ENCODE assay signal across 17 cellular contexts in genomic region chr6:125816828-125817280, GRCh38. TPM values are rescaled to one million over a fixed set of nuclear protein-coding genes. Genes with fewer than 3 reads are reported as not detected.
DNase-seq lines count a peak whose midpoint lies in the region; ATAC-seq and TF ChIP-seq lines count a peak whose summit lies in the region.
"Had no signal": no experiment of that assay in that cellular context is flagged by ENCODE, and none has a peak within 500 bp of the region (broad histone marks: within the 10 kb centered on the region; RNA-seq: fewer than 3 reads in every experiment).

No MANE protein-coding gene starts in this region.

- H4K20me1 ChIP-seq in hepatocyte (ENCODE audit: insufficient read depth, poor library complexity, severe bottlenecking) (no peaks in the 10 kb centered on the region), PC-3 (ENCODE audit: low read length) (no peaks in the 10 kb centered on the region)

- H3F3A ChIP-seq in PC-3 (ENCODE audit: low read length, unreplicated experiment) = no peaks in the 10 kb centered on the region

- H3K4me1 ChIP-seq in hepatocyte (ENCODE audit: insufficient read depth) (peaks cover 21% of the 10 kb centered on the region), PC-3 (ENCODE audit: insufficient read depth, low read length) (peaks cover 16% of the 10 kb centered on the region)

- H2AFZ ChIP-seq in hepatocyte = no peak overlapping the region
- H2AFZ ChIP-seq in PC-3 (ENCODE audit: low read length) = no peak overlapping the region

- TF ChIP-seq CTCF in GM12864 (IDR thresholded peaks at IDR 0.05; ENCODE audit: low read depth, low read length, missing control alignments) (no peak), hepatocyte (IDR thresholded peaks at IDR 0.05; ENCODE audit: poor library complexity) (no peak), PC-3 (conservative IDR thresholded peaks at IDR 0.05; ENCODE audit: low read depth, low read length) (no peak)

- intact Hi-C loops in activated CD4-positive, alpha-beta T cell treated with anti-CD3 and anti-CD28 coated beads for 36 hours (cut with DNase I, micrococcal nuclease) = no loop called here
- intact Hi-C loops in PC-3 (cut with micrococcal nuclease) = no loop called here

- no peak overlapping the region for H3K9ac ChIP-seq in PC-3 (ENCODE audit: low read length)
- H3K9ac ChIP-seq: BLaER1 treated with 17β-estradiol and CSF1 and Interleukin-3, amounts not matched to agents 10 nM and 100 nM had no signal

- H3K36me3 Mint-ChIP-seq in activated CD4-positive, alpha-beta T cell treated with anti-CD3 and anti-CD28 coated beads for 36 hours (ENCODE audit: low read depth) = peaks cover 49% of the 10 kb centered on the region
- peaks cover 4 to 53% (median 31%) of the 10 kb centered on the region in 3 donors for H3K36me3 Mint-ChIP-seq in naive thymus-derived CD8-positive, alpha-beta T cell

- peak; percentile 59 for ATAC-seq in activated CD4-positive, alpha-beta T cell treated with anti-CD3 and anti-CD28 coated beads for 36 hours
- ATAC-seq in naive thymus-derived CD8-positive, alpha-beta T cell = no peak
- no peak for ATAC-seq in HG02970 (IDR thresholded peaks at IDR 0.05; ENCODE audit: low FRiP score, unreplicated experiment)
- ATAC-seq in PC-3 = no peak

- H3K9me2 ChIP-seq in hepatocyte (replicated peaks; ENCODE audit: insufficient read depth) = no peaks in the 10 kb centered on the region
- no peaks in the 10 kb centered on the region for H3K9me2 ChIP-seq in PC-3 (replicated peaks; ENCODE audit: low read length)

- H3K27ac ChIP-seq in hepatocyte (peak overlapping the region; percentile 86), PC-3 (ENCODE audit: low read length) (no peak overlapping the region)
- H3K27ac ChIP-seq: 22Rv1; BLaER1 treated with 17β-estradiol and CSF1 and Interleukin-3, amounts not matched to agents 10 nM and 100 nM had no signal

- no peaks in the 10 kb centered on the region for H3K9me3 ChIP-seq in hepatocyte (ENCODE audit: low read depth)
- H3K9me3 ChIP-seq in PC-3 (ENCODE audit: low read length) = no peaks in the 10 kb centered on the region
- H3K9me3 ChIP-seq: BLaER1 treated with 17β-estradiol and CSF1 and Interleukin-3, amounts not matched to agents 10 nM and 100 nM had no signal

- H3K79me2 ChIP-seq in hepatocyte (peaks cover 30% of the 10 kb centered on the region), PC-3 (ENCODE audit: low read length) (no peaks in the 10 kb centered on the region)

- no peaks in the 10 kb centered on the region for H3K27me3 Mint-ChIP-seq in activated CD4-positive, alpha-beta T cell treated with anti-CD3 and anti-CD28 coated beads for 36 hours
- no peaks in the 10 kb centered on the region for H3K27me3 Mint-ChIP-seq in naive thymus-derived CD8-positive, alpha-beta T cell

- H3K4me2 ChIP-seq in hepatocyte (peak overlapping the region; percentile 58), PC-3 (ENCODE audit: low read length) (no peak overlapping the region)

- H3K27ac Mint-ChIP-seq in activated CD4-positive, alpha-beta T cell treated with anti-CD3 and anti-CD28 coated beads for 36 hours = no peak overlapping the region
- peak overlapping the region in 1 of 10 donors; percentile 25 for H3K27ac Mint-ChIP-seq in naive thymus-derived CD8-positive, alpha-beta T cell
- H3K27ac Mint-ChIP-seq: H9 had no signal

- H3K4me3 Mint-ChIP-seq in activated CD4-positive, alpha-beta T cell treated with anti-CD3 and anti-CD28 coated beads for 36 hours = no peak overlapping the region
- H3K4me3 Mint-ChIP-seq in naive thymus-derived CD8-positive, alpha-beta T cell = no peak overlapping the region
- H3K4me3 Mint-ChIP-seq: H9 had no signal

- no peaks in the 10 kb centered on the region for H3K27me3 ChIP-seq in hepatocyte
- no peaks in the 10 kb centered on the region for H3K27me3 ChIP-seq in PC-3 (ENCODE audit: low read length)
- H3K27me3 ChIP-seq: BLaER1 treated with 17β-estradiol and CSF1 and Interleukin-3, amounts not matched to agents 10 nM and 100 nM had no signal

- no peaks in the 10 kb centered on the region for H3K9me3 Mint-ChIP-seq in activated CD4-positive, alpha-beta T cell treated with anti-CD3 and anti-CD28 coated beads for 36 hours (ENCODE audit: low read depth)
- H3K9me3 Mint-ChIP-seq in naive thymus-derived CD8-positive, alpha-beta T cell = no peaks in the 10 kb centered on the region
- H3K9me3 Mint-ChIP-seq: H9 had no signal

- CTCF ChIA-PET in activated CD4-positive, alpha-beta T cell treated with anti-CD3 and anti-CD28 coated beads for 36 hours (lab: Charles Lee) = interaction anchor here (1.2 to 1.3 kb wide), 2 partner anchors 9 to 12 kb away, joined by 3 to 4 read pairs; no protein-coding TSS in a partner anchor
- CTCF ChIA-PET in PC-3 (lab: Charles Lee) = no interaction called here

- H3K36me3 ChIP-seq in hepatocyte (replicated peaks; ENCODE audit: insufficient read depth, low read depth) = no peaks in the 10 kb centered on the region
- H3K36me3 ChIP-seq in PC-3 (ENCODE audit: low read depth, low read length) = no peaks in the 10 kb centered on the region

- 72% methylated on average over 1 of the region's 1 CpG for WGBS in hepatocyte (ENCODE audit: low lambda C conversion rate, missing lambda C conversion rate)

- POLR2A ChIA-PET in activated CD4-positive, alpha-beta T cell treated with anti-CD3 and anti-CD28 coated beads for 36 hours (lab: Charles Lee) = interaction anchor here (0.6 to 0.8 kb wide), 2 partner anchors 22 to 26 kb away, joined by 3 to 4 read pairs; partner anchors contain the start of gene NCOA7
- POLR2A ChIA-PET in naive thymus-derived CD8-positive, alpha-beta T cell (lab: Charles Lee) = no interaction called here
- POLR2A ChIA-PET in PC-3 (lab: Charles Lee; ENCODE audit: unreplicated experiment) = no interaction called here

- BruUV-seq in PC-3 (replicated peaks; lab: Mats Ljungman, UMichigan) = no TSS peak

- peaks cover 64% of the 10 kb centered on the region for H3K4me1 Mint-ChIP-seq in activated CD4-positive, alpha-beta T cell treated with anti-CD3 and anti-CD28 coated beads for 36 hours
- H3K4me1 Mint-ChIP-seq in naive thymus-derived CD8-positive, alpha-beta T cell = peaks cover 22 to 67% (median 47%) of the 10 kb centered on the region in 4 donors

- peak overlapping the region; percentile 23; the same call in 1 of the 2 replicates for H3K4me3 ChIP-seq in GM12864 (ENCODE audit: low read depth, low read length)
- no peak overlapping the region for H3K4me3 ChIP-seq in hepatocyte
- H3K4me3 ChIP-seq in PC-3 (ENCODE audit: low read length) = no peak overlapping the region
- H3K4me3 ChIP-seq: BLaER1 treated with 17β-estradiol and CSF1 and Interleukin-3, amounts not matched to agents 10 nM and 100 nM had no signal

- no peak for DNase-seq in activated CD4-positive, alpha-beta T cell treated with anti-CD3 and anti-CD28 coated beads for 36 hours
- DNase-seq in activated CD4-positive, alpha-beta T cell treated with anti-CD3 and anti-CD28 coated beads, Interleukin-2, amount 50 U/mL, for 48 hours = no peak
- DNase-seq in GM12864 (ENCODE audit: low read depth) (no peak), NCI-H69 (lab: John Stamatoyannopoulos, UW) (peak; percentile 22), hepatocyte (ENCODE audit: low spot score) (no peak), PC-3 (no peak)
- DNase-seq in naive thymus-derived CD8-positive, alpha-beta T cell = no peak
- DNase-seq: H9, NCI-H1417, NCI-H1930, NCI-H2171, NCI-H446 treated with DMSO at 0.1 percent for 48 hours, NCI-H82, SIG-M5 had no signal

RNA-seq across cellular contexts. Expression of gene NCOA7, which starts 26.1 kb away (rescaled TPM):
- total RNA-seq in activated CD4-positive, alpha-beta T cell treated with anti-CD3 and anti-CD28 coated beads for 36 hours = 10 to 100 TPM; 54.3 to 67.4 TPM
- 34.1 and 42.0 TPM in 2 replicates for total RNA-seq in hepatocyte
- 17.3 and 22.6 TPM in 2 replicates for polyA plus RNA-seq in hepatocyte
- total RNA-seq in naive thymus-derived CD8-positive, alpha-beta T cell = 10 to 100 TPM; 44.4 to 48.0 TPM
- polyA plus RNA-seq in naive thymus-derived CD8-positive, alpha-beta T cell = 10 to 100 TPM in 2 of 3 donors, 1 to 10 TPM in 1; 9.4 to 16.5 (median 13.5) TPM
- 12.1 and 13.4 TPM in 2 replicates for total RNA-seq in PC-3 (2014; rRNA removed)
